ENCODE assay signal across 20 cellular contexts in the genomic region with DNA sequence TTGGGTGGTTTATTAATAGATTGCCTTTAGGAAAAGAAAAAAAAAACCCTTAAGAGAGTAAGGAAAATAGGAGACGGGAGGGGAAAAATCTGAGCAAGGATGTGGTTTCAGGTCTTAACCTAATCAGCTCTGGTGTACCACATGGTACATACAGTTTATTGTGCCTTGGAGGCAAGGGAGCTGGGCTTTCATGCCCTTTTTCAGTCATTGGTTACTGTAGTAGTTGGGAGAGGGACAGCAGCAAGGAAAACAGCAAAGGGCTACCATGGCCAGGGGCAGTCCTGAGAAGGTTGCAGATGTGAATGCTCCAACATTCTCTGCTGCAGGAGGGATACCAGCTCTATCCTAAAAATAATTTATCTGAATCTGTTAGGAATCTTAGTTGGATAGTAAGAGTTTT. TPM values are rescaled to one million over a fixed set of nuclear protein-coding genes. Genes with fewer than 3 reads are reported as not detected.
DNase-seq lines count a peak whose midpoint lies in the region; ATAC-seq and TF ChIP-seq lines count a peak whose summit lies in the region.
"Had no signal": no experiment of that assay in that cellular context is flagged by ENCODE, and none has a peak within 500 bp of the region (broad histone marks: within the 10 kb centered on the region; RNA-seq: fewer than 3 reads in every experiment).

No MANE protein-coding gene starts in this region.

- peaks cover 87 to 92% of the 10 kb centered on the region in 2 donors for H3K4me1 Mint-ChIP-seq in immature natural killer cell
- H3K4me1 Mint-ChIP-seq in stimulated activated effector memory CD8-positive, alpha-beta T cell treated with anti-CD3 and anti-CD28 coated beads, Interleukin-12 subunit alpha, Interleukin-12 subunit beta, amount 100 ng/mL, for 72 hours, result peaks cover 83% of the 10 kb centered on the region

- H3K9me3 ChIP-seq in right atrium auricular region, result no peaks in the 10 kb centered on the region
- no peaks in the 10 kb centered on the region for H3K9me3 ChIP-seq in SK-N-SH
- H3K9me3 ChIP-seq: Caco-2 had no signal

- ATAC-seq in Right ventricle myocardium inferior (peak; percentile 18), HG03378 (IDR thresholded peaks at IDR 0.05; ENCODE audit: unreplicated experiment) (no peak), GM18511 (IDR thresholded peaks at IDR 0.05; ENCODE audit: unreplicated experiment) (no peak), sciatic nerve (no peak)
- ATAC-seq in stimulated activated effector memory CD8-positive, alpha-beta T cell treated with anti-CD3 and anti-CD28 coated beads, Interleukin-12 subunit alpha, Interleukin-12 subunit beta, amount 100 ng/mL, for 72 hours, result no peak
- ATAC-seq: HCT116, HepG2 had no signal

- POLR2A ChIA-PET in SK-N-SH (lab: Yijun Ruan, JAX), result no interaction called here

- no peaks in the 10 kb centered on the region for H3K9me2 ChIP-seq in SK-N-SH

- no peak for TF ChIP-seq RAD21 in SK-N-SH (IDR thresholded peaks at IDR 0.05; ENCODE audit: low read length)

- peak overlapping the region in 1 of 6 donors; percentile 43 for H3K27ac Mint-ChIP-seq in immature natural killer cell
- peak overlapping the region; percentile 70 for H3K27ac Mint-ChIP-seq in stimulated activated effector memory CD8-positive, alpha-beta T cell treated with anti-CD3 and anti-CD28 coated beads, Interleukin-12 subunit alpha, Interleukin-12 subunit beta, amount 100 ng/mL, for 72 hours

- no peaks in the 10 kb centered on the region; the same call in 1 of the 2 replicates for H4K20me1 ChIP-seq in SK-N-SH (ENCODE audit: insufficient read depth)

- H3K27me3 ChIP-seq in right atrium auricular region (no peaks in the 10 kb centered on the region), SK-N-SH (ENCODE audit: insufficient read depth) (no peaks in the 10 kb centered on the region)

- H3K9ac ChIP-seq in SK-N-SH, result no peak overlapping the region

- TF ChIP-seq CTCF in right atrium auricular region (IDR thresholded peaks at IDR 0.05), result no peak
- no peak for TF ChIP-seq CTCF in SK-N-SH (IDR thresholded peaks at IDR 0.05)

- H3K27ac ChIP-seq in right atrium auricular region (no peak overlapping the region), SK-N-SH (ENCODE audit: low read depth in 2 of 2, low read length in 1 of 2) (no peak overlapping the region)
- H3K27ac ChIP-seq: RWPE1 had no signal

- 88% methylated on average over 1 of the region's 1 CpG for WGBS in SK-N-SH (ENCODE audit: low lambda C conversion rate)

- CTCF ChIA-PET in SK-N-SH (lab: Yijun Ruan, JAX), result no interaction called here

- H3K4me1 ChIP-seq in right atrium auricular region, result peaks cover 0 to 32% of the 10 kb centered on the region in 2 donors
- peaks cover 4 to 5% of the 10 kb centered on the region in 2 experiments; a peak in 2 of 4 replicates for H3K4me1 ChIP-seq in SK-N-SH (ENCODE audit: control insufficient read depth in 1 of 2, insufficient read depth in 2 of 2, low read depth in 1 of 2, low read length in 1 of 2)

- H2AFZ ChIP-seq in SK-N-SH (ENCODE audit: low read depth), result no peak overlapping the region

- no peaks in the 10 kb centered on the region for H3K9me3 Mint-ChIP-seq in immature natural killer cell
- H3K9me3 Mint-ChIP-seq in stimulated activated effector memory CD8-positive, alpha-beta T cell treated with anti-CD3 and anti-CD28 coated beads, Interleukin-12 subunit alpha, Interleukin-12 subunit beta, amount 100 ng/mL, for 72 hours, result no peaks in the 10 kb centered on the region

- H3K4me2 ChIP-seq in SK-N-SH, result no peak overlapping the region

- peak overlapping the region in 4 of 5 donors; percentile 10 to 18 (median 14) for H3K4me3 Mint-ChIP-seq in immature natural killer cell
- peak overlapping the region; percentile 13 for H3K4me3 Mint-ChIP-seq in stimulated activated effector memory CD8-positive, alpha-beta T cell treated with anti-CD3 and anti-CD28 coated beads, Interleukin-12 subunit alpha, Interleukin-12 subunit beta, amount 100 ng/mL, for 72 hours

- no peaks in the 10 kb centered on the region for H3K36me3 ChIP-seq in right atrium auricular region
- H3K36me3 ChIP-seq in SK-N-SH (replicated peaks in 1 of 2; ENCODE audit: control insufficient read depth in 1 of 2, insufficient read depth in 2 of 2, low read length in 1 of 2), result no peaks in the 10 kb centered on the region

- peaks cover 88% of the 10 kb centered on the region for H3K79me2 ChIP-seq in SK-N-SH (ENCODE audit: insufficient read depth)

- no peaks in the 10 kb centered on the region for H3K36me3 Mint-ChIP-seq in immature natural killer cell
- H3K36me3 Mint-ChIP-seq in stimulated activated effector memory CD8-positive, alpha-beta T cell treated with anti-CD3 and anti-CD28 coated beads, Interleukin-12 subunit alpha, Interleukin-12 subunit beta, amount 100 ng/mL, for 72 hours, result peaks cover 5% of the 10 kb centered on the region

- H3K27me3 Mint-ChIP-seq in immature natural killer cell (ENCODE audit: low read depth in 3 of 3), result peaks cover 0 to 5% (median 4%) of the 10 kb centered on the region in 3 donors

- no peaks in the 10 kb centered on the region for H3F3A ChIP-seq in SK-N-SH (replicated peaks; ENCODE audit: insufficient read depth)

- intact Hi-C loops in Right ventricle myocardium inferior (cut with DNase I) (no loop called here), sciatic nerve (cut with DNase I) (no loop called here)

- no peak for DNase-seq in Right ventricle myocardium inferior (ENCODE audit: missing footprints)
- no peak for DNase-seq in right atrium auricular region (ENCODE audit: low spot score)
- DNase-seq in SK-N-SH, result no peak
- DNase-seq in immature natural killer cell, result no peak
- no peak for DNase-seq in stimulated activated effector memory CD8-positive, alpha-beta T cell treated with anti-CD3 and anti-CD28 coated beads, Interleukin-12 subunit alpha, Interleukin-12 subunit beta, amount 100 ng/mL, for 72 hours (ENCODE audit: low spot score in 2 of 2)
- DNase-seq in sciatic nerve (ENCODE audit: low spot score), result no peak
- DNase-seq: C1 segment of cervical spinal cord, Caco-2, DMS153, KG1, NCI-H1048, NCI-H1436 treated with DMSO at 0.1 percent for 48 hours, NCI-H2029 treated with DMSO at 0.1 percent for 48 hours, NCI-H2171 treated with DMSO at 0.1 percent for 48 hours, NCI-H748 treated with DMSO at 0.1 percent for 48 hours had no signal

- TF ChIP-seq EP300 in SK-N-SH (IDR thresholded peaks at IDR 0.05; ENCODE audit: borderline replicate concordance in 1 of 2, low read depth in 1 of 2, low read length in 1 of 2), result no peak

- H3K4me3 ChIP-seq in right atrium auricular region (no peak overlapping the region), SK-N-SH (ENCODE audit: low read depth in 2 of 2, low read length in 1 of 2) (no peak overlapping the region)

TF ChIP-seq in SK-N-SH, 30 proteins besides CTCF, POLR2A, EP300 and RAD21:
- TF ChIP-seq, protein P1, sequence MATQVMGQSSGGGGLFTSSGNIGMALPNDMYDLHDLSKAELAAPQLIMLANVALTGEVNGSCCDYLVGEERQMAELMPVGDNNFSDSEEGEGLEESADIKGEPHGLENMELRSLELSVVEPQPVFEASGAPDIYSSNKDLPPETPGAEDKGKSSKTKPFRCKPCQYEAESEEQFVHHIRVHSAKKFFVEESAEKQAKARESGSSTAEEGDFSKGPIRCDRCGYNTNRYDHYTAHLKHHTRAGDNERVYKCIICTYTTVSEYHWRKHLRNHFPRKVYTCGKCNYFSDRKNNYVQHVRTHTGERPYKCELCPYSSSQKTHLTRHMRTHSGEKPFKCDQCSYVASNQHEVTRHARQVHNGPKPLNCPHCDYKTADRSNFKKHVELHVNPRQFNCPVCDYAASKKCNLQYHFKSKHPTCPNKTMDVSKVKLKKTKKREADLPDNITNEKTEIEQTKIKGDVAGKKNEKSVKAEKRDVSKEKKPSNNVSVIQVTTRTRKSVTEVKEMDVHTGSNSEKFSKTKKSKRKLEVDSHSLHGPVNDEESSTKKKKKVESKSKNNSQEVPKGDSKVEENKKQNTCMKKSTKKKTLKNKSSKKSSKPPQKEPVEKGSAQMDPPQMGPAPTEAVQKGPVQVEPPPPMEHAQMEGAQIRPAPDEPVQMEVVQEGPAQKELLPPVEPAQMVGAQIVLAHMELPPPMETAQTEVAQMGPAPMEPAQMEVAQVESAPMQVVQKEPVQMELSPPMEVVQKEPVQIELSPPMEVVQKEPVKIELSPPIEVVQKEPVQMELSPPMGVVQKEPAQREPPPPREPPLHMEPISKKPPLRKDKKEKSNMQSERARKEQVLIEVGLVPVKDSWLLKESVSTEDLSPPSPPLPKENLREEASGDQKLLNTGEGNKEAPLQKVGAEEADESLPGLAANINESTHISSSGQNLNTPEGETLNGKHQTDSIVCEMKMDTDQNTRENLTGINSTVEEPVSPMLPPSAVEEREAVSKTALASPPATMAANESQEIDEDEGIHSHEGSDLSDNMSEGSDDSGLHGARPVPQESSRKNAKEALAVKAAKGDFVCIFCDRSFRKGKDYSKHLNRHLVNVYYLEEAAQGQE (IDR thresholded peaks at IDR 0.05; ENCODE audit: low read depth, low read length), result peak; percentile 68; the same call in 1 of the 2 replicates
- TF ChIP-seq POLR2AphosphoS5 (IDR thresholded peaks at IDR 0.05; ENCODE audit: low read depth, low read length), result no peak

RNA-seq across cellular contexts. Expression of gene CMC1, which starts 5.9 kb away (rescaled TPM):
- total RNA-seq in Right ventricle myocardium inferior, result 35.7 TPM
- 10 to 100 TPM; 27.4 to 41.8 TPM for total RNA-seq in right atrium auricular region
- polyA plus RNA-seq in SK-N-SH (2012; rRNA removed), result 21.4 and 24.1 TPM in 2 replicates
- polyA plus RNA-seq in SK-N-SH (2012; cell fraction: cytosol; rRNA removed), result 29.3 and 37.8 TPM in 2 replicates
- polyA plus RNA-seq in SK-N-SH (2012; cell fraction: nucleus; rRNA removed), result 13.1 and 14.3 TPM in 2 replicates
- 100 to 1,000 TPM; 471 to 902 (median 536) TPM for polyA plus RNA-seq in immature natural killer cell
- 17.0 TPM for total RNA-seq in sciatic nerve
